In genomic region chr14:73027984-73028383, GRCh38 we compare ENCODE assay signal across 14 cellular contexts. TPM values are rescaled to one million over a fixed set of nuclear protein-coding genes. Genes with fewer than 3 reads are reported as not detected.
A peak's percentile ranks its signal among the peaks of the same experiment; 100 is the strongest.
DNase-seq lines count a peak whose midpoint lies in the region; ATAC-seq, FAIRE-seq and TF ChIP-seq lines count a peak whose summit lies in the region.
"Had no signal": no experiment of that assay in that cellular context is flagged by ENCODE, and none has a peak within 500 bp of the region (broad histone marks: within the 10 kb centered on the region; RNA-seq: fewer than 3 reads in every experiment).

No MANE protein-coding gene starts in this region.

- H3K4me1 ChIP-seq in CD4-positive, alpha-beta memory T cell (ENCODE audit: insufficient read depth, low read length) = peaks cover 19% of the 10 kb centered on the region
- H3K4me1 ChIP-seq in HUES48 (ENCODE audit: control insufficient read depth, insufficient read depth, low read length) = peaks cover 7% of the 10 kb centered on the region

- peaks cover 22 to 38% (median 30%) of the 10 kb centered on the region in 4 donors for H3K4me1 Mint-ChIP-seq in CD4-positive, alpha-beta memory T cell
- H3K4me1 Mint-ChIP-seq in activated naive CD8-positive, alpha-beta T cell treated with anti-CD3 and anti-CD28 coated beads, Interleukin-2, amount 50 U/mL, for 24 hours = peaks cover 33% of the 10 kb centered on the region
- peaks cover 19 to 39% (median 36%) of the 10 kb centered on the region in 4 donors for H3K4me1 Mint-ChIP-seq in naive thymus-derived CD8-positive, alpha-beta T cell

- no peak overlapping the region for H3K4me3 ChIP-seq in CD4-positive, alpha-beta memory T cell (ENCODE audit: low read length in 2 of 2)
- H3K4me3 ChIP-seq in HUES48 (ENCODE audit: low read depth, low read length) = no peak overlapping the region

- peaks cover 11% of the 10 kb centered on the region for H3K36me3 ChIP-seq in CD4-positive, alpha-beta memory T cell (ENCODE audit: insufficient read depth, low read length)
- H3K36me3 ChIP-seq in HUES48 (ENCODE audit: control insufficient read depth, insufficient read depth, low read length) = peaks cover 14% of the 10 kb centered on the region
- H3K36me3 ChIP-seq: MG63 had no signal

- H3K9ac ChIP-seq in HUES48 (ENCODE audit: low read depth, low read length) = no peak overlapping the region; the same call in 1 of the 2 replicates

- H3K9me3 Mint-ChIP-seq in CD4-positive, alpha-beta memory T cell = no peaks in the 10 kb centered on the region
- H3K9me3 Mint-ChIP-seq in activated naive CD8-positive, alpha-beta T cell treated with anti-CD3 and anti-CD28 coated beads, Interleukin-2, amount 50 U/mL, for 24 hours = no peaks in the 10 kb centered on the region
- H3K9me3 Mint-ChIP-seq in naive thymus-derived CD8-positive, alpha-beta T cell = no peaks in the 10 kb centered on the region
- H3K9me3 Mint-ChIP-seq: CD14-positive monocyte had no signal

- no peaks in the 10 kb centered on the region for H3K27me3 ChIP-seq in CD4-positive, alpha-beta memory T cell (ENCODE audit: insufficient read depth, low read length)
- H3K27me3 ChIP-seq in HUES48 (ENCODE audit: control insufficient read depth, insufficient read depth, low read length) = no peaks in the 10 kb centered on the region
- H3K27me3 ChIP-seq: MG63 had no signal

- H3K27ac Mint-ChIP-seq in CD4-positive, alpha-beta memory T cell = peak overlapping the region in 1 of 7 donors; percentile 69
- peak overlapping the region; percentile 79 for H3K27ac Mint-ChIP-seq in activated naive CD8-positive, alpha-beta T cell treated with anti-CD3 and anti-CD28 coated beads, Interleukin-2, amount 50 U/mL, for 24 hours
- no peak overlapping the region for H3K27ac Mint-ChIP-seq in naive thymus-derived CD8-positive, alpha-beta T cell

- peak overlapping the region in 5 of 8 donors; percentile 98 to 99 (median 99) for H3K4me3 Mint-ChIP-seq in CD4-positive, alpha-beta memory T cell
- H3K4me3 Mint-ChIP-seq in activated naive CD8-positive, alpha-beta T cell treated with anti-CD3 and anti-CD28 coated beads, Interleukin-2, amount 50 U/mL, for 24 hours = peak overlapping the region; percentile 91
- H3K4me3 Mint-ChIP-seq in naive thymus-derived CD8-positive, alpha-beta T cell = peak overlapping the region in 6 of 10 donors; percentile 15 to 99 (median 96)

- no peak for FAIRE-seq in GM12892 (lab: Jason Lieb, UNC)
- FAIRE-seq: frontal cortex, islet of Langerhans had no signal

- CTCF ChIA-PET in CD4-positive, alpha-beta memory T cell (lab: Charles Lee; ENCODE audit: partially characterized antibody) = interaction anchor here (0.7 to 1.7 kb wide), 4 partner anchors 15 to 123 kb away, joined by 3 to 10 read pairs (median 4); partner anchors contain the start of gene RBM25

- no peak for ATAC-seq in activated naive CD8-positive, alpha-beta T cell treated with anti-CD3 and anti-CD28 coated beads, Interleukin-2, amount 50 U/mL, for 24 hours
- ATAC-seq in naive thymus-derived CD8-positive, alpha-beta T cell = no peak

- no peak overlapping the region for H3K27ac ChIP-seq in CD4-positive, alpha-beta memory T cell (ENCODE audit: low read depth, low read length)
- peak overlapping the region; percentile 43 for H3K27ac ChIP-seq in HUES48 (ENCODE audit: low read depth, low read length)

- intact Hi-C loops in CD4-positive, alpha-beta memory T cell (cut with micrococcal nuclease) = loop anchor here (1.0 to 10.0 kb wide), 4 partner anchors 30 to 430 kb away; partner anchors contain the start of genes DCAF4, NUMB, PSEN1 and RBM25

- no peak for TF ChIP-seq POLR2A in GM12892 (IDR thresholded peaks at IDR 0.05; ENCODE audit: low read depth, low read length)

- no peaks in the 10 kb centered on the region for H3K9me3 ChIP-seq in CD4-positive, alpha-beta memory T cell (ENCODE audit: control insufficient read depth in 1 of 2, low read length in 2 of 2)
- no peaks in the 10 kb centered on the region for H3K9me3 ChIP-seq in HUES48 (ENCODE audit: control insufficient read depth, insufficient read depth, low read length)
- H3K9me3 ChIP-seq: MG63 had no signal

- DNase-seq in CD4-positive, alpha-beta memory T cell = no peak
- no peak for DNase-seq in activated naive CD8-positive, alpha-beta T cell treated with anti-CD3 and anti-CD28 coated beads, Interleukin-2, amount 50 U/mL, for 24 hours
- DNase-seq in naive thymus-derived CD8-positive, alpha-beta T cell = no peak
- no peak for DNase-seq in stimulated activated CD4-positive, alpha-beta T cell treated with anti-CD3 and anti-CD28 coated beads, Interleukin-2, amount 100 ng/mL, for 48 hours
- no peak for DNase-seq in GM12892 (ENCODE audit: insufficient read length)
- DNase-seq in COLO829 (ENCODE audit: low spot score) = no peak
- no peak for DNase-seq in SKM-1 treated with dmso at 0.1 percent for 144 hours (lab: John Stamatoyannopoulos, UW; ENCODE audit: unreplicated experiment)
- DNase-seq: activated CD8-positive, alpha-beta memory T cell treated with anti-CD3 and anti-CD28 coated beads, Interleukin-2, amount 50 U/mL, for 4 hours; MG63; NCI-H2171 had no signal

- H3K36me3 Mint-ChIP-seq in CD4-positive, alpha-beta memory T cell = peaks cover 9 to 26% of the 10 kb centered on the region in 2 donors
- peaks cover 12% of the 10 kb centered on the region for H3K36me3 Mint-ChIP-seq in activated naive CD8-positive, alpha-beta T cell treated with anti-CD3 and anti-CD28 coated beads, Interleukin-2, amount 50 U/mL, for 24 hours (ENCODE audit: low read depth)
- peaks cover 6 to 15% (median 11%) of the 10 kb centered on the region in 3 donors for H3K36me3 Mint-ChIP-seq in naive thymus-derived CD8-positive, alpha-beta T cell

- POLR2A ChIA-PET in CD4-positive, alpha-beta memory T cell (lab: Charles Lee; ENCODE audit: partially characterized antibody) = interaction anchor here (6.4 kb wide), 1 partner anchor 31 kb away, joined by 88 read pairs; the partner anchor contains the start of gene RBM25
- POLR2A ChIA-PET in naive thymus-derived CD8-positive, alpha-beta T cell (lab: Charles Lee) = interaction anchor here (1.1 to 3.5 kb wide), 2 partner anchors 21 to 31 kb away, joined by 5 to 62 read pairs; partner anchors contain the start of gene RBM25

- H3K27me3 Mint-ChIP-seq in CD4-positive, alpha-beta memory T cell = no peaks in the 10 kb centered on the region
- H3K27me3 Mint-ChIP-seq in activated naive CD8-positive, alpha-beta T cell treated with anti-CD3 and anti-CD28 coated beads, Interleukin-2, amount 50 U/mL, for 24 hours = no peaks in the 10 kb centered on the region
- no peaks in the 10 kb centered on the region for H3K27me3 Mint-ChIP-seq in naive thymus-derived CD8-positive, alpha-beta T cell

RNA-seq across cellular contexts. Expression of gene ZFYVE1, which starts 1.1 kb away (rescaled TPM):
- total RNA-seq in CD4-positive, alpha-beta memory T cell = 10 to 100 TPM; 18.7 to 21.5 TPM
- polyA plus RNA-seq in CD4-positive, alpha-beta memory T cell = 10 to 100 TPM in 1 of 2 donors, 1 to 10 TPM in 1; 4.5 to 11.0 TPM
- 10 to 100 TPM; 20.1 to 20.5 TPM for total RNA-seq in naive thymus-derived CD8-positive, alpha-beta T cell
- 1 to 10 TPM; 4.1 to 6.4 (median 4.5) TPM for polyA plus RNA-seq in naive thymus-derived CD8-positive, alpha-beta T cell
- 6.5 TPM for polyA plus RNA-seq in GM12892 (2012; ENCODE audit: missing spikeins)

RNA-seq across cellular contexts. Expression of gene RBM25, which starts 30.4 kb away (rescaled TPM):
- 100 to 1,000 TPM; 143 to 149 TPM for total RNA-seq in CD4-positive, alpha-beta memory T cell
- polyA plus RNA-seq in CD4-positive, alpha-beta memory T cell = 10 to 100 TPM; 28.1 to 63.5 TPM
- 100 to 1,000 TPM; 161 to 168 TPM for total RNA-seq in naive thymus-derived CD8-positive, alpha-beta T cell
- 10 to 100 TPM; 40.7 to 64.8 (median 42.6) TPM for polyA plus RNA-seq in naive thymus-derived CD8-positive, alpha-beta T cell
- 71.1 TPM for polyA plus RNA-seq in GM12892 (2012; ENCODE audit: missing spikeins)
